24 cellular contexts compared by ENCODE assay signal in the genomic region with DNA sequence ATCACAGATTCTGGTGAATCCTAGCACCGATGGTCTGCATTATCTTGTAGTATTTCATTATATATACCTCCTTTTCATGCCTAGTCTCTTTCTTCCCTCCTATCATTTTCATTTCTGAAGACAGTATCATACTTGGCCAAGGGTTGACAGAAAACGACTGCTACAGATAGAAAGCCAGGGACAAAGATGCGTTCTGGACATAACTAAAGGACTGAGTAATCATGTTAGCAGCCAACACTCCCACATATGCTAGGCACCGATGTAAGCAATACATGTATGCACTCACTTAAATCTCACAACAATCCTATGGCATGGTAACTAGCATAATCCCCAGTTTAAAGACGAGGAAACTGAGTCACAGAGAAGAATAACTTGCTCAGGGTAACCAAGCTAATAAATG. TPM values are rescaled to one million over a fixed set of nuclear protein-coding genes. Genes with fewer than 3 reads are reported as not detected.
DNase-seq lines count a peak whose midpoint lies in the region; ATAC-seq and TF ChIP-seq lines count a peak whose summit lies in the region.
"Had no signal": no experiment of that assay in that cellular context is flagged by ENCODE, and none has a peak within 500 bp of the region (broad histone marks: within the 10 kb centered on the region; RNA-seq: fewer than 3 reads in every experiment).

No MANE protein-coding gene starts in this region.

- no peak overlapping the region for H3K4me3 Mint-ChIP-seq in activated CD8-positive, alpha-beta memory T cell treated with anti-CD3 and anti-CD28 coated beads, Interleukin-2, amount 10 ng/mL, durations not matched to agents 7 days and 5 days
- H3K4me3 Mint-ChIP-seq: CD14-positive monocyte; CD4-positive, alpha-beta memory T cell; HFFc6 had no signal

- H3K9ac ChIP-seq in smooth muscle cell (ENCODE audit: low read depth), result no peak overlapping the region
- H3K9ac ChIP-seq: BLaER1 had no signal

- H2AFZ ChIP-seq in smooth muscle cell (ENCODE audit: low read depth), result no peak overlapping the region

- H3K79me2 ChIP-seq in smooth muscle cell (ENCODE audit: low read depth), result no peaks in the 10 kb centered on the region

- H3K27me3 ChIP-seq in smooth muscle cell (ENCODE audit: low read depth), result no peaks in the 10 kb centered on the region
- H3K27me3 ChIP-seq in left lung, result no peaks in the 10 kb centered on the region
- H3K27me3 ChIP-seq: BLaER1 had no signal

- H3K36me3 Mint-ChIP-seq in activated CD8-positive, alpha-beta memory T cell treated with anti-CD3 and anti-CD28 coated beads, Interleukin-2, amount 10 ng/mL, durations not matched to agents 7 days and 5 days, result peaks cover 44% of the 10 kb centered on the region
- H3K36me3 Mint-ChIP-seq: CD14-positive monocyte; CD4-positive, alpha-beta memory T cell had no signal

- H3K27ac Mint-ChIP-seq in activated CD8-positive, alpha-beta memory T cell treated with anti-CD3 and anti-CD28 coated beads, Interleukin-2, amount 10 ng/mL, durations not matched to agents 7 days and 5 days, result no peak overlapping the region
- H3K27ac Mint-ChIP-seq: CD14-positive monocyte, HFFc6 had no signal

- no peaks in the 10 kb centered on the region for H3K9me3 Mint-ChIP-seq in activated CD8-positive, alpha-beta memory T cell treated with anti-CD3 and anti-CD28 coated beads, Interleukin-2, amount 10 ng/mL, durations not matched to agents 7 days and 5 days (ENCODE audit: low read depth)
- H3K9me3 Mint-ChIP-seq: CD14-positive monocyte; CD4-positive, alpha-beta memory T cell; HFFc6 had no signal

- no peak for ATAC-seq in activated CD8-positive, alpha-beta memory T cell treated with anti-CD3 and anti-CD28 coated beads, Interleukin-2, amount 10 ng/mL, durations not matched to agents 7 days and 5 days
- no peak for ATAC-seq in left lung
- ATAC-seq: GM12878, HCT116 had no signal

- intact Hi-C loops in left lung (cut with DNase I), result no loop called here

- no peak for TF ChIP-seq CTCF in fibroblast of pulmonary artery (IDR thresholded peaks at IDR 0.05; ENCODE audit: low read length, missing control alignments)
- TF ChIP-seq CTCF in smooth muscle cell (IDR thresholded peaks at IDR 0.05; ENCODE audit: borderline replicate concordance, insufficient read depth, poor library complexity, severe bottlenecking), result no peak
- TF ChIP-seq CTCF in left lung (IDR thresholded peaks at IDR 0.05), result no peak

- H3K4me3 ChIP-seq in fibroblast of pulmonary artery (replicated peaks; ENCODE audit: low read depth, low read length) (no peak overlapping the region), smooth muscle cell (no peak overlapping the region), left lung (no peak overlapping the region)
- H3K4me3 ChIP-seq: BLaER1, GM12878 had no signal

- no peaks in the 10 kb centered on the region for H3K9me3 ChIP-seq in smooth muscle cell (replicated peaks; ENCODE audit: low read depth)
- no peaks in the 10 kb centered on the region for H3K9me3 ChIP-seq in left lung
- H3K9me3 ChIP-seq: BLaER1 had no signal

- DNase-seq in activated CD8-positive, alpha-beta memory T cell treated with anti-CD3 and anti-CD28 coated beads, Interleukin-2, amount 50 U/mL, for 48 hours, result peak; percentile 1
- no peak for DNase-seq in activated CD8-positive, alpha-beta memory T cell treated with anti-CD3 and anti-CD28 coated beads, Interleukin-2, amount 10 ng/mL, durations not matched to agents 7 days and 5 days
- DNase-seq in EL, result peak; percentile 49
- peak; percentile 56 for DNase-seq in fibroblast of pulmonary artery (ENCODE audit: low read depth)
- no peak for DNase-seq in smooth muscle cell (lab: John Stamatoyannopoulos, UW; ENCODE audit: unreplicated experiment)
- DNase-seq in left lung, result no peak
- DNase-seq in stimulated activated CD4-positive, alpha-beta T cell treated with anti-CD3 and anti-CD28 coated beads, Interleukin-4, amount 100 ng/mL, for 1 hour, result no peak
- DNase-seq: 8988T; CD4-positive, alpha-beta memory T cell; DMS153; DMS79; GOT3; H7; HFFc6 had no signal

- H3K4me1 Mint-ChIP-seq in activated CD8-positive, alpha-beta memory T cell treated with anti-CD3 and anti-CD28 coated beads, Interleukin-2, amount 10 ng/mL, durations not matched to agents 7 days and 5 days, result peaks cover 49% of the 10 kb centered on the region
- H3K4me1 Mint-ChIP-seq: CD14-positive monocyte had no signal

- H3F3A ChIP-seq in smooth muscle cell (ENCODE audit: low read depth), result no peaks in the 10 kb centered on the region

- H3K27me3 Mint-ChIP-seq in activated CD8-positive, alpha-beta memory T cell treated with anti-CD3 and anti-CD28 coated beads, Interleukin-2, amount 10 ng/mL, durations not matched to agents 7 days and 5 days, result no peaks in the 10 kb centered on the region
- H3K27me3 Mint-ChIP-seq: CD4-positive, alpha-beta memory T cell had no signal

- 25% methylated on average over 5 of the region's 5 CpGs for WGBS in smooth muscle cell (ENCODE audit: low lambda C conversion rate)

- no peaks in the 10 kb centered on the region for H4K20me1 ChIP-seq in smooth muscle cell (ENCODE audit: low read depth)
- H4K20me1 ChIP-seq: BLaER1 had no signal

- H3K27ac ChIP-seq in smooth muscle cell (ENCODE audit: low read depth), result peak overlapping the region; percentile 20
- no peak overlapping the region for H3K27ac ChIP-seq in left lung
- H3K27ac ChIP-seq: BLaER1, HL-60 had no signal

- H3K4me1 ChIP-seq in smooth muscle cell (ENCODE audit: low read depth), result no peaks in the 10 kb centered on the region
- H3K4me1 ChIP-seq in left lung, result no peaks in the 10 kb centered on the region
- H3K4me1 ChIP-seq: BLaER1 had no signal

- H3K36me3 ChIP-seq in smooth muscle cell (ENCODE audit: low read depth) (no peaks in the 10 kb centered on the region), left lung (no peaks in the 10 kb centered on the region)
- H3K36me3 ChIP-seq: BLaER1 had no signal

- H3K4me2 ChIP-seq in smooth muscle cell, result peak overlapping the region; percentile 40
- H3K4me2 ChIP-seq: BLaER1 had no signal

- CTCF ChIA-PET in activated CD8-positive, alpha-beta memory T cell treated with anti-CD3 and anti-CD28 coated beads, Interleukin-2, amount 10 ng/mL, durations not matched to agents 7 days and 5 days (lab: Charles Lee), result interaction anchor here (1.0 to 1.3 kb wide), 2 partner anchors 15 to 23 kb away, joined by 4 to 5 read pairs; a partner anchor contains a TSS

RNA-seq across cellular contexts. Expression of a gene that starts 22.9 kb away (rescaled TPM):
- 10 to 100 TPM; 13.5 to 18.5 TPM for total RNA-seq in activated CD8-positive, alpha-beta memory T cell treated with anti-CD3 and anti-CD28 coated beads, Interleukin-2, amount 10 ng/mL, durations not matched to agents 7 days and 5 days
- total RNA-seq in smooth muscle cell (1.5 TPM in 1 of 2 replicates, not detected in the other), left lung (1 to 10 TPM in 1 of 2 donors, not detected in 1; 1.8 TPM)
- polyA plus RNA-seq in smooth muscle cell, result 0.43 TPM in 1 of 2 replicates, not detected in the other
- polyA plus RNA-seq: AG04450, CD14-positive monocyte had no signal

RNA-seq across cellular contexts. Expression of a gene that starts 27.5 kb away (rescaled TPM):
- total RNA-seq in activated CD8-positive, alpha-beta memory T cell treated with anti-CD3 and anti-CD28 coated beads, Interleukin-2, amount 10 ng/mL, durations not matched to agents 7 days and 5 days, result 1,000 to 10,000 TPM in 1 of 2 experiments, 100 to 1,000 TPM in 1; 973 to 1,249 TPM
- total RNA-seq in smooth muscle cell, result 0.09 TPM in 1 of 2 replicates, not detected in the other
- 1.0 TPM in 1 of 2 replicates, not detected in the other for polyA plus RNA-seq in smooth muscle cell
- 10 to 100 TPM in 1 of 2 donors, 1 to 10 TPM in 1; 5.3 to 12.4 TPM for total RNA-seq in left lung
- total RNA-seq: A673, G401, H7, HT1080 had no signal
- polyA plus RNA-seq: AG04450 had no signal

RNA-seq across cellular contexts. Expression of a gene that starts 35.8 kb away (rescaled TPM):
- total RNA-seq in activated CD8-positive, alpha-beta memory T cell treated with anti-CD3 and anti-CD28 coated beads, Interleukin-2, amount 10 ng/mL, durations not matched to agents 7 days and 5 days, result not detected
- total RNA-seq in smooth muscle cell (not detected in 2 replicates), left lung (not detected)
- not detected in 2 replicates for polyA plus RNA-seq in smooth muscle cell
- total RNA-seq: A673; CD4-positive, alpha-beta memory T cell; Daoy; G401; GM12878; H7; HFFc6; HT1080 had no signal
- polyA plus RNA-seq: AG04450; CD14-positive monocyte; CD4-positive, alpha-beta memory T cell; GM12878 had no signal

RNA-seq across cellular contexts. Expression of a gene that starts 39.0 kb away (rescaled TPM):
- 1 to 10 TPM; 6.4 to 6.7 TPM for total RNA-seq in activated CD8-positive, alpha-beta memory T cell treated with anti-CD3 and anti-CD28 coated beads, Interleukin-2, amount 10 ng/mL, durations not matched to agents 7 days and 5 days
- total RNA-seq in smooth muscle cell, result not detected in 2 replicates
- polyA plus RNA-seq in smooth muscle cell, result not detected in 2 replicates
- total RNA-seq in left lung, result under 1 TPM in 1 of 2 donors, not detected in 1; 0.37 TPM
- total RNA-seq: A673, Daoy, G401, H7, HFFc6, HT1080 had no signal
- polyA plus RNA-seq: AG04450; CD14-positive monocyte; CD4-positive, alpha-beta memory T cell had no signal

Comparison
In these comparisons a context has a peak if more than half of its experiments do, and no peak if none do; other contexts are left out.
1. DNase-seq: peak in activated CD8-positive, alpha-beta memory T cell treated with anti-CD3 and anti-CD28 coated beads, Interleukin-2, amount 50 U/mL, for 48 hours (single experiment), EL (single experiment) and fibroblast of pulmonary artery (single experiment); none in activated CD8-positive, alpha-beta memory T cell treated with anti-CD3 and anti-CD28 coated beads, Interleukin-2, amount 10 ng/mL, durations not matched to agents 7 days and 5 days (single experiment), smooth muscle cell (single experiment), left lung (0 of 2) and stimulated activated CD4-positive, alpha-beta T cell treated with anti-CD3 and anti-CD28 coated beads, Interleukin-4, amount 100 ng/mL, for 1 hour (single experiment).
2. RNA of a gene that starts 27.5 kb away (total RNA-seq): 973 to 1,249 TPM in activated CD8-positive, alpha-beta memory T cell treated with anti-CD3 and anti-CD28 coated beads, Interleukin-2, amount 10 ng/mL, durations not matched to agents 7 days and 5 days; 5.3 to 12.4 TPM in left lung and 0.09 TPM in smooth muscle cell; every median in the first group is over 10 times any median in the second.